In genomic region chr16:73068546-73069401, GRCh38 we compare ENCODE assay signal across 8 cellular contexts. TPM values are rescaled to one million over a fixed set of nuclear protein-coding genes. Genes with fewer than 3 reads are reported as not detected.
DNase-seq lines count a peak whose midpoint lies in the region; ATAC-seq and TF ChIP-seq lines count a peak whose summit lies in the region.

No MANE protein-coding gene starts in this region.

- no peak overlapping the region for H3K27ac Mint-ChIP-seq in activated CD4-positive, alpha-beta T cell treated with anti-CD3 and anti-CD28 coated beads, Interleukin-2, amount 10 ng/mL, durations not matched to agents 24 days and 14 days

- H3K27me3 Mint-ChIP-seq in activated CD4-positive, alpha-beta T cell treated with anti-CD3 and anti-CD28 coated beads, Interleukin-2, amount 10 ng/mL, durations not matched to agents 24 days and 14 days, result peaks cover 68% of the 10 kb centered on the region

- H3K27me3 ChIP-seq in layer of hippocampus (ENCODE audit: control insufficient read depth, insufficient read depth, low read length) (peaks cover 26% of the 10 kb centered on the region), thyroid gland (no peaks in the 10 kb centered on the region)

- in situ Hi-C loops in astrocyte of the spinal cord (cut with HindIII; ENCODE audit: low sequenced_read_pairs), result no loop called here

- no peaks in the 10 kb centered on the region for H3K9me3 Mint-ChIP-seq in activated CD4-positive, alpha-beta T cell treated with anti-CD3 and anti-CD28 coated beads, Interleukin-2, amount 10 ng/mL, durations not matched to agents 24 days and 14 days

- no peak overlapping the region for H3K4me3 Mint-ChIP-seq in activated CD4-positive, alpha-beta T cell treated with anti-CD3 and anti-CD28 coated beads, Interleukin-2, amount 10 ng/mL, durations not matched to agents 24 days and 14 days

- intact Hi-C loops in thyroid gland (cut with DNase I), result loop anchor here (10.0 kb wide), 1 partner anchor 106 kb away; no protein-coding TSS in a partner anchor
- intact Hi-C loops in activated CD4-positive, alpha-beta T cell treated with anti-CD3 and anti-CD28 coated beads, Interleukin-2, amount 10 ng/mL, durations not matched to agents 24 days and 14 days (cut with micrococcal nuclease), result no loop called here

- TF ChIP-seq CTCF in astrocyte of the spinal cord (IDR thresholded peaks at IDR 0.05; ENCODE audit: low read depth, low read length) (no peak), thyroid gland (IDR thresholded peaks at IDR 0.05) (peak in 1 of 6 experiments; percentile 5)

- TF ChIP-seq POLR2A in thyroid gland (IDR thresholded peaks at IDR 0.05), result peak; percentile 72 to 89

- peak overlapping the region; percentile 78 for H3K27ac ChIP-seq in layer of hippocampus (ENCODE audit: low read depth, low read length)
- H3K27ac ChIP-seq in thyroid gland, result peak overlapping the region; percentile 80 to 97 (median 92)

- ATAC-seq in GM18858 (IDR thresholded peaks at IDR 0.05; ENCODE audit: unreplicated experiment), result no peak

- no peaks in the 10 kb centered on the region for H3K36me3 Mint-ChIP-seq in activated CD4-positive, alpha-beta T cell treated with anti-CD3 and anti-CD28 coated beads, Interleukin-2, amount 10 ng/mL, durations not matched to agents 24 days and 14 days (ENCODE audit: low read depth)

- WGBS in thyroid gland, 2 donors, result 20 to 25% methylated on average over 12 of the region's 12 CpGs

- DNase-seq in A172 (ENCODE audit: low spot score), result peak; percentile 85
- DNase-seq in M059J (ENCODE audit: low read depth), result peak; percentile 94
- DNase-seq in astrocyte of the spinal cord (ENCODE audit: low read depth, low spot score), result peak; percentile 95
- DNase-seq in thyroid gland, result peak; percentile 94 to 95
- no peak for DNase-seq in activated CD4-positive, alpha-beta T cell treated with anti-CD3 and anti-CD28 coated beads, Interleukin-2, amount 10 ng/mL, durations not matched to agents 24 days and 14 days
- DNase-seq in GF-D8 (lab: John Stamatoyannopoulos, UW), result no peak

- no peaks in the 10 kb centered on the region for H3K36me3 ChIP-seq in thyroid gland

- H3K4me3 ChIP-seq in astrocyte of the spinal cord (ENCODE audit: low read depth, low read length) (no peak overlapping the region), thyroid gland (replicated peaks in 1 of 3) (no peak overlapping the region)

- H3K4me1 ChIP-seq in thyroid gland, result peaks cover 54 to 63% of the 10 kb centered on the region in 2 donors

- H3K4me1 Mint-ChIP-seq in activated CD4-positive, alpha-beta T cell treated with anti-CD3 and anti-CD28 coated beads, Interleukin-2, amount 10 ng/mL, durations not matched to agents 24 days and 14 days, result peaks cover 5% of the 10 kb centered on the region

- no peaks in the 10 kb centered on the region for H3K9me3 ChIP-seq in thyroid gland

RNA-seq across cellular contexts. Expression of gene ZFHX3, which starts 20.8 kb away (rescaled TPM):
- 2.4 and 2.5 TPM in 2 replicates for total RNA-seq in A172 (2014; rRNA removed; shearing (Covaris generic))
- 1.3 and 3.2 TPM in 2 replicates for total RNA-seq in M059J (2014; rRNA removed; shearing (Covaris generic))
- 10 to 100 TPM; 27.4 to 92.9 (median 45.5) TPM for total RNA-seq in thyroid gland
- total RNA-seq in activated CD4-positive, alpha-beta T cell treated with anti-CD3 and anti-CD28 coated beads, Interleukin-2, amount 10 ng/mL, durations not matched to agents 24 days and 14 days, result 0.49 and 0.88 TPM in 2 replicates

Comparison
In these comparisons a context has a peak if more than half of its experiments do, and no peak if none do; other contexts are left out.
1. DNase-seq: peak in A172 (single experiment), M059J (single experiment), astrocyte of the spinal cord (single experiment) and thyroid gland (2 of 2); none in activated CD4-positive, alpha-beta T cell treated with anti-CD3 and anti-CD28 coated beads, Interleukin-2, amount 10 ng/mL, durations not matched to agents 24 days and 14 days (single experiment) and GF-D8 (single experiment).